1 cellular context compared by ENCODE assay signal in the genomic region with DNA sequence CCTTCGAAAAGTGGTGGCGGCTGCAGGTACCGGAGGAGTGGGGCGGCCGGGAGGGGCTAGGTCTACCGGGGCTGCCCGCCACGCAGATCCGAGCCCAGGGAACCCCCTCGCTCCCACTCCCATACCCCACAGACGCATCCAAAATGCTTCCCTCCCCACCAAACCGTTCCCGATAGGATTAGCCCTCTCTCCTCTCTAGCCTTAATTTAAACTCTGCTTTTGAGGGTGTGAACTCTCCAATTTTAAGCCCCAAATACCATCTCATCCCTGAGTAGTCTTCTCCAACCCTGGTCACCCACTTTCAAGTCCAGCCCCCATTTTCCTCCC.
TF ChIP-seq lines count a peak whose summit lies in the region.

No MANE protein-coding gene starts in this region.

TF ChIP-seq in HCT116, 20 proteins besides CTCF, POLR2A, EP300 and RAD21 (continued from another document):
- TF ChIP-seq, protein P1, sequence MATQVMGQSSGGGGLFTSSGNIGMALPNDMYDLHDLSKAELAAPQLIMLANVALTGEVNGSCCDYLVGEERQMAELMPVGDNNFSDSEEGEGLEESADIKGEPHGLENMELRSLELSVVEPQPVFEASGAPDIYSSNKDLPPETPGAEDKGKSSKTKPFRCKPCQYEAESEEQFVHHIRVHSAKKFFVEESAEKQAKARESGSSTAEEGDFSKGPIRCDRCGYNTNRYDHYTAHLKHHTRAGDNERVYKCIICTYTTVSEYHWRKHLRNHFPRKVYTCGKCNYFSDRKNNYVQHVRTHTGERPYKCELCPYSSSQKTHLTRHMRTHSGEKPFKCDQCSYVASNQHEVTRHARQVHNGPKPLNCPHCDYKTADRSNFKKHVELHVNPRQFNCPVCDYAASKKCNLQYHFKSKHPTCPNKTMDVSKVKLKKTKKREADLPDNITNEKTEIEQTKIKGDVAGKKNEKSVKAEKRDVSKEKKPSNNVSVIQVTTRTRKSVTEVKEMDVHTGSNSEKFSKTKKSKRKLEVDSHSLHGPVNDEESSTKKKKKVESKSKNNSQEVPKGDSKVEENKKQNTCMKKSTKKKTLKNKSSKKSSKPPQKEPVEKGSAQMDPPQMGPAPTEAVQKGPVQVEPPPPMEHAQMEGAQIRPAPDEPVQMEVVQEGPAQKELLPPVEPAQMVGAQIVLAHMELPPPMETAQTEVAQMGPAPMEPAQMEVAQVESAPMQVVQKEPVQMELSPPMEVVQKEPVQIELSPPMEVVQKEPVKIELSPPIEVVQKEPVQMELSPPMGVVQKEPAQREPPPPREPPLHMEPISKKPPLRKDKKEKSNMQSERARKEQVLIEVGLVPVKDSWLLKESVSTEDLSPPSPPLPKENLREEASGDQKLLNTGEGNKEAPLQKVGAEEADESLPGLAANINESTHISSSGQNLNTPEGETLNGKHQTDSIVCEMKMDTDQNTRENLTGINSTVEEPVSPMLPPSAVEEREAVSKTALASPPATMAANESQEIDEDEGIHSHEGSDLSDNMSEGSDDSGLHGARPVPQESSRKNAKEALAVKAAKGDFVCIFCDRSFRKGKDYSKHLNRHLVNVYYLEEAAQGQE (IDR thresholded peaks at IDR 0.05; ENCODE audit: low read depth), result no peak
- TF ChIP-seq, protein P2, sequence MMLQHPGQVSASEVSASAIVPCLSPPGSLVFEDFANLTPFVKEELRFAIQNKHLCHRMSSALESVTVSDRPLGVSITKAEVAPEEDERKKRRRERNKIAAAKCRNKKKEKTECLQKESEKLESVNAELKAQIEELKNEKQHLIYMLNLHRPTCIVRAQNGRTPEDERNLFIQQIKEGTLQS (IDR thresholded peaks at IDR 0.05), result no peak
- TF ChIP-seq, protein P3, sequence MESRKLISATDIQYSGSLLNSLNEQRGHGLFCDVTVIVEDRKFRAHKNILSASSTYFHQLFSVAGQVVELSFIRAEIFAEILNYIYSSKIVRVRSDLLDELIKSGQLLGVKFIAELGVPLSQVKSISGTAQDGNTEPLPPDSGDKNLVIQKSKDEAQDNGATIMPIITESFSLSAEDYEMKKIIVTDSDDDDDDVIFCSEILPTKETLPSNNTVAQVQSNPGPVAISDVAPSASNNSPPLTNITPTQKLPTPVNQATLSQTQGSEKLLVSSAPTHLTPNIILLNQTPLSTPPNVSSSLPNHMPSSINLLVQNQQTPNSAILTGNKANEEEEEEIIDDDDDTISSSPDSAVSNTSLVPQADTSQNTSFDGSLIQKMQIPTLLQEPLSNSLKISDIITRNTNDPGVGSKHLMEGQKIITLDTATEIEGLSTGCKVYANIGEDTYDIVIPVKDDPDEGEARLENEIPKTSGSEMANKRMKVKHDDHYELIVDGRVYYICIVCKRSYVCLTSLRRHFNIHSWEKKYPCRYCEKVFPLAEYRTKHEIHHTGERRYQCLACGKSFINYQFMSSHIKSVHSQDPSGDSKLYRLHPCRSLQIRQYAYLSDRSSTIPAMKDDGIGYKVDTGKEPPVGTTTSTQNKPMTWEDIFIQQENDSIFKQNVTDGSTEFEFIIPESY (IDR thresholded peaks at IDR 0.05; ENCODE audit: extremely low read depth, insufficient replicate concordance, low read length), result no peak
- TF ChIP-seq POLR2AphosphoS5 (IDR thresholded peaks at IDR 0.05; ENCODE audit: low read depth, low read length) (no peak), ZFX (IDR thresholded peaks at IDR 0.05) (no peak), FOSL1 (IDR thresholded peaks at IDR 0.05; ENCODE audit: low read depth) (no peak)
